ENCODE assay signal across 20 cellular contexts in the genomic region with DNA sequence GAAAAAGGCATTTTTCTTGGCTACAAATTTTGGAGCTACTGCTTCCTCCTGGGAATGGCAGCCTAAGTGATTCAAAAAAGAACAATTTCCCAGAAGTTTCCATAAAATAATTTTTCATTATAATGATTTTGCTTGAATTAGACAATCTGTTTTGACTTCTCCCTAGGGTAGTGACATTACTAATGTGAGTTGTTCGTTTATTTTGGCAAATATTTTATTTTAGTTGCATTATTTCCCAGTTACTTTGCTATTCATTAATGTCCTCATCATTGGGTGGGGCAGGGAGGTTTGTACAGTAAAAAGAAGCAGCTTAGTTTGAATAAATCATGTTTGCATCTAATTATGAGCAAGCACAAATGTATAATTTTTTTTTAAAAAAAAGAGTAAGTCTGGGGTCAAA.
DNase-seq lines count a peak whose midpoint lies in the region; ATAC-seq and TF ChIP-seq lines count a peak whose summit lies in the region.
"Had no signal": no experiment of that assay in that cellular context is flagged by ENCODE, and none has a peak within 500 bp of the region (broad histone marks: within the 10 kb centered on the region; RNA-seq: fewer than 3 reads in every experiment).

No MANE protein-coding gene starts in this region.

- no TSS peak for BruUV-seq in OCI-LY7 (replicated peaks; lab: Mats Ljungman, UMichigan)

- H3K4me3 ChIP-seq in left ventricle myocardium inferior (no peak overlapping the region), foreskin fibroblast (ENCODE audit: low read depth in 1 of 2, low read length in 2 of 2) (no peak overlapping the region), OCI-LY7 (ENCODE audit: low read depth, low read length, poor library complexity, severe bottlenecking) (no peak overlapping the region)
- H3K4me3 ChIP-seq: Peyer's patch had no signal

- POLR2A ChIA-PET in OCI-LY7 (lab: Charles Lee): interaction anchor here (0.7 kb wide), 1 partner anchor 1039 kb away, joined by 4 read pairs; no protein-coding TSS in a partner anchor

- CTCF ChIA-PET in OCI-LY7 (lab: Charles Lee; ENCODE audit: unreplicated experiment): no interaction called here

- intact Hi-C loops in Right ventricle myocardium inferior (cut with DNase I) (no loop called here), left ventricle myocardium inferior (cut with micrococcal nuclease) (no loop called here), OCI-LY7 (cut with micrococcal nuclease; ENCODE audit: unreplicated experiment) (no loop called here)

- H3K9me2 ChIP-seq in OCI-LY7 (ENCODE audit: insufficient read depth, low read length): no peaks in the 10 kb centered on the region

- ATAC-seq in Right ventricle myocardium inferior (peak; percentile 64), esophagus mucosa (no peak)

- no peaks in the 10 kb centered on the region for H3K4me1 ChIP-seq in left ventricle myocardium inferior
- no peaks in the 10 kb centered on the region for H3K4me1 ChIP-seq in OCI-LY7 (ENCODE audit: insufficient read depth, low read length, poor library complexity, severe bottlenecking)
- H3K4me1 ChIP-seq: BE2C, Peyer's patch had no signal

- TF ChIP-seq CTCF in left ventricle myocardium inferior (IDR thresholded peaks at IDR 0.05; ENCODE audit: borderline replicate concordance) (no peak), foreskin fibroblast (IDR thresholded peaks at IDR 0.05; ENCODE audit: low read depth, low read length) (no peak), OCI-LY7 (conservative IDR thresholded peaks at IDR 0.05; ENCODE audit: low read length) (no peak)

- H3K9me3 ChIP-seq in left ventricle myocardium inferior (replicated peaks) (no peaks in the 10 kb centered on the region), OCI-LY7 (ENCODE audit: low read length) (no peaks in the 10 kb centered on the region)
- H3K9me3 ChIP-seq: BE2C, Peyer's patch had no signal

- H4K20me1 ChIP-seq in OCI-LY7 (ENCODE audit: insufficient read depth, low read length): no peaks in the 10 kb centered on the region

- no peak overlapping the region for H2AFZ ChIP-seq in OCI-LY7 (ENCODE audit: low read length)

- H3K27me3 ChIP-seq in left ventricle myocardium inferior (ENCODE audit: low read depth): no peaks in the 10 kb centered on the region
- H3K27me3 ChIP-seq: BE2C, Peyer's patch had no signal

- H3K4me2 ChIP-seq in OCI-LY7 (ENCODE audit: low read length): no peak overlapping the region
- H3K4me2 ChIP-seq: KMS-11 had no signal

- no peaks in the 10 kb centered on the region for H3K36me3 ChIP-seq in left ventricle myocardium inferior
- H3K36me3 ChIP-seq in OCI-LY7 (ENCODE audit: insufficient read depth, low read length): no peaks in the 10 kb centered on the region
- H3K36me3 ChIP-seq: BE2C, Peyer's patch had no signal

- H3K27ac ChIP-seq in left ventricle myocardium inferior (replicated peaks): no peak overlapping the region
- no peak overlapping the region for H3K27ac ChIP-seq in OCI-LY7 (ENCODE audit: low read depth, low read length, poor library complexity, severe bottlenecking)
- H3K27ac ChIP-seq: KMS-11, Peyer's patch had no signal

- DNase-seq in Right ventricle myocardium inferior (ENCODE audit: missing footprints) (no peak), left ventricle myocardium inferior (no peak), astrocyte of the hippocampus (ENCODE audit: low read depth, low spot score) (peak; percentile 15), foreskin fibroblast (peak; percentile 2 to 39), OCI-LY7 (ENCODE audit: low spot score) (no peak), globus pallidus (ENCODE audit: low spot score) (no peak)
- DNase-seq: 8988T, ACHN, BE2C, DMS153, DND-41, HCEC 1CT, IMR-90, MM.1S, NCI-H1694, NCI-H2029 treated with DMSO at 0.1 percent for 48 hours, NCI-H526 treated with DMSO at 0.1 percent for 48 hours, Peyer's patch had no signal

- H3K79me2 ChIP-seq in OCI-LY7 (ENCODE audit: insufficient read depth, low read depth, low read length): no peaks in the 10 kb centered on the region

Comparison
In these comparisons a context has a peak if more than half of its experiments do, and no peak if none do; other contexts are left out.
1. DNase-seq: peak in astrocyte of the hippocampus (single experiment) and foreskin fibroblast (2 of 2); none in Right ventricle myocardium inferior (single experiment), left ventricle myocardium inferior (single experiment), OCI-LY7 (single experiment) and globus pallidus (single experiment).